In genomic region chr12:3557136-3557697, GRCh38 we compare ENCODE assay signal across 21 cellular contexts.
"Had no signal": no experiment of that assay in that cellular context is flagged by ENCODE, and none has a peak within 500 bp of the region (broad histone marks: within the 10 kb centered on the region; RNA-seq: fewer than 3 reads in every experiment).

No MANE protein-coding gene starts in this region.

- H3K9me3 ChIP-seq: adrenal gland, Peyer's patch had no signal

- H3K4me3 ChIP-seq: adrenal gland, K562, Peyer's patch had no signal

- ATAC-seq: activated T-cell treated with anti-CD3 and anti-CD28 coated beads, Interleukin-2, amount 50 U/mL, for 4 hours; K562 had no signal

- H3K4me3 Mint-ChIP-seq: activated CD4-positive, alpha-beta memory T cell treated with anti-CD3 and anti-CD28 coated beads for 36 hours; activated CD4-positive, alpha-beta T cell treated with anti-CD3 and anti-CD28 coated beads, Interleukin-2, amount 10 ng/mL, durations not matched to agents 7 days and 5 days; activated naive CD8-positive, alpha-beta T cell treated with anti-CD3 and anti-CD28 coated beads, Interleukin-2, amount 10 ng/mL, durations not matched to agents 7 days and 5 days; activated T-cell treated with anti-CD3 and anti-CD28 coated beads, Interleukin-2, amount 50 U/mL, for 4 hours; T-helper 1 cell treated with Interleukin-12 subunit alpha and Interleukin-12 subunit beta and Interleukin-4 antibody, amounts not matched to agents 30 μg/mL and 1 μg/mL, for 36 hours had no signal

- H3K36me3 ChIP-seq: adrenal gland, Peyer's patch had no signal

- H3K4me1 ChIP-seq: adrenal gland, Peyer's patch had no signal

- H3K9me3 Mint-ChIP-seq: activated CD4-positive, alpha-beta memory T cell treated with anti-CD3 and anti-CD28 coated beads for 36 hours; activated CD4-positive, alpha-beta T cell treated with anti-CD3 and anti-CD28 coated beads, Interleukin-2, amount 10 ng/mL, durations not matched to agents 7 days and 5 days; activated naive CD8-positive, alpha-beta T cell treated with anti-CD3 and anti-CD28 coated beads, Interleukin-2, amount 10 ng/mL, durations not matched to agents 7 days and 5 days; activated T-cell treated with anti-CD3 and anti-CD28 coated beads, Interleukin-2, amount 50 U/mL, for 4 hours; T-helper 1 cell treated with Interleukin-12 subunit alpha and Interleukin-12 subunit beta and Interleukin-4 antibody, amounts not matched to agents 30 μg/mL and 1 μg/mL, for 36 hours had no signal

- H3K27ac Mint-ChIP-seq: activated CD4-positive, alpha-beta memory T cell treated with anti-CD3 and anti-CD28 coated beads for 36 hours; activated CD4-positive, alpha-beta T cell treated with anti-CD3 and anti-CD28 coated beads, Interleukin-2, amount 10 ng/mL, durations not matched to agents 7 days and 5 days; activated naive CD8-positive, alpha-beta T cell treated with anti-CD3 and anti-CD28 coated beads, Interleukin-2, amount 10 ng/mL, durations not matched to agents 7 days and 5 days; T-helper 1 cell treated with Interleukin-12 subunit alpha and Interleukin-12 subunit beta and Interleukin-4 antibody, amounts not matched to agents 30 μg/mL and 1 μg/mL, for 36 hours had no signal

- DNase-seq: activated CD4-positive, alpha-beta memory T cell treated with anti-CD3 and anti-CD28 coated beads for 36 hours; activated CD4-positive, alpha-beta T cell treated with anti-CD3 and anti-CD28 coated beads, Interleukin-2, amount 10 ng/mL, durations not matched to agents 7 days and 5 days; activated CD4-positive, CD25-positive, alpha-beta regulatory T cell; activated CD8-positive, alpha-beta memory T cell treated with anti-CD3 and anti-CD28 coated beads for 24 hours; activated naive CD4-positive, alpha-beta T cell treated with anti-CD3 and anti-CD28 coated beads, Interleukin-2, amount 50 U/mL, for 16 hours; activated naive CD8-positive, alpha-beta T cell treated with anti-CD3 and anti-CD28 coated beads, Interleukin-2, amount 10 ng/mL, durations not matched to agents 7 days and 5 days; activated T-cell treated with anti-CD3 and anti-CD28 coated beads, Interleukin-2, amount 50 U/mL, for 4 hours; adrenal gland; anterior cingulate cortex; Karpas-422; MM.1S; NCI-H1105 treated with DMSO at 0.1 percent for 48 hours; NCI-H1436 treated with DMSO at 0.1 percent for 48 hours; NCI-H187; NCI-H2081; NCI-H524; Peyer's patch; SHP77 had no signal

- H3K27ac ChIP-seq: adrenal gland, Peyer's patch, RWPE1 had no signal

- H3K27me3 ChIP-seq: Peyer's patch had no signal

- H3K4me1 Mint-ChIP-seq: activated CD4-positive, alpha-beta T cell treated with anti-CD3 and anti-CD28 coated beads, Interleukin-2, amount 10 ng/mL, durations not matched to agents 7 days and 5 days had no signal

- H3K36me3 Mint-ChIP-seq: activated CD4-positive, alpha-beta memory T cell treated with anti-CD3 and anti-CD28 coated beads for 36 hours; activated naive CD8-positive, alpha-beta T cell treated with anti-CD3 and anti-CD28 coated beads, Interleukin-2, amount 10 ng/mL, durations not matched to agents 7 days and 5 days had no signal
